24 cellular contexts compared by ENCODE assay signal in genomic region chr2:70469435-70469834, GRCh38.
A peak's percentile ranks its signal among the peaks of the same experiment; 100 is the strongest.
DNase-seq lines count a peak whose midpoint lies in the region; ATAC-seq and TF ChIP-seq lines count a peak whose summit lies in the region.
"Had no signal": no experiment of that assay in that cellular context is flagged by ENCODE, and none has a peak within 500 bp of the region (broad histone marks: within the 10 kb centered on the region; RNA-seq: fewer than 3 reads in every experiment).

No MANE protein-coding gene starts in this region.

- no peaks in the 10 kb centered on the region for H3K27me3 Mint-ChIP-seq in dendritic cell treated with granulocyte-macrophage colony-stimulating factor and Interleukin-4, amounts not matched to agents 40 ng/mL and 50 ng/mL, for 4 days
- no peaks in the 10 kb centered on the region for H3K27me3 Mint-ChIP-seq in natural killer cell treated with Interleukin-12 subunit alpha and Interleukin-12 subunit beta and Interleukin-15 and Interleukin-18, amount 100 ng/mL, for 72 hours
- H3K27me3 Mint-ChIP-seq: activated CD4-positive, alpha-beta T cell treated with anti-CD3 and anti-CD28 coated beads for 36 hours; activated CD8-positive, alpha-beta T cell treated with anti-CD3 and anti-CD28 coated beads for 36 hours; naive thymus-derived CD8-positive, alpha-beta T cell had no signal

- no peak overlapping the region for H3K27ac ChIP-seq in BLaER1
- H3K27ac ChIP-seq: gastrocnemius medialis had no signal

- TF ChIP-seq POLR2A in NB4 (IDR thresholded peaks at IDR 0.05; ENCODE audit: extremely low read depth, insufficient read length), result no peak

- no peak overlapping the region for H3K4me3 Mint-ChIP-seq in dendritic cell treated with granulocyte-macrophage colony-stimulating factor and Interleukin-4, amounts not matched to agents 40 ng/mL and 50 ng/mL, for 4 days
- H3K4me3 Mint-ChIP-seq in natural killer cell treated with Interleukin-12 subunit alpha and Interleukin-12 subunit beta and Interleukin-15 and Interleukin-18, amount 100 ng/mL, for 72 hours, result peak overlapping the region; percentile 2
- H3K4me3 Mint-ChIP-seq: activated CD4-positive, alpha-beta T cell treated with anti-CD3 and anti-CD28 coated beads for 36 hours; activated CD8-positive, alpha-beta T cell treated with anti-CD3 and anti-CD28 coated beads for 36 hours; activated naive CD4-positive, alpha-beta T cell treated with anti-CD3 and anti-CD28 coated beads for 36 hours; naive thymus-derived CD8-positive, alpha-beta T cell had no signal

- peaks cover 66% of the 10 kb centered on the region for H3K4me1 Mint-ChIP-seq in dendritic cell treated with granulocyte-macrophage colony-stimulating factor and Interleukin-4, amounts not matched to agents 40 ng/mL and 50 ng/mL, for 4 days (ENCODE audit: low read depth)
- peaks cover 36 to 56% of the 10 kb centered on the region in 2 donors for H3K4me1 Mint-ChIP-seq in natural killer cell treated with Interleukin-12 subunit alpha and Interleukin-12 subunit beta and Interleukin-15 and Interleukin-18, amount 100 ng/mL, for 72 hours (ENCODE audit: low read depth in 2 of 2)

- H3K27ac Mint-ChIP-seq in dendritic cell treated with granulocyte-macrophage colony-stimulating factor and Interleukin-4, amounts not matched to agents 40 ng/mL and 50 ng/mL, for 4 days, result peak overlapping the region; percentile 73
- peak overlapping the region in 1 of 2 donors; percentile 18 for H3K27ac Mint-ChIP-seq in natural killer cell treated with Interleukin-12 subunit alpha and Interleukin-12 subunit beta and Interleukin-15 and Interleukin-18, amount 100 ng/mL, for 72 hours
- H3K27ac Mint-ChIP-seq: activated CD4-positive, alpha-beta T cell treated with anti-CD3 and anti-CD28 coated beads for 36 hours; activated CD8-positive, alpha-beta T cell treated with anti-CD3 and anti-CD28 coated beads for 36 hours; activated naive CD4-positive, alpha-beta T cell treated with anti-CD3 and anti-CD28 coated beads for 36 hours had no signal

- H4K20me1 ChIP-seq in BLaER1, result no peaks in the 10 kb centered on the region

- H3K36me3 Mint-ChIP-seq in dendritic cell treated with granulocyte-macrophage colony-stimulating factor and Interleukin-4, amounts not matched to agents 40 ng/mL and 50 ng/mL, for 4 days (ENCODE audit: low read depth), result peaks cover 36% of the 10 kb centered on the region
- H3K36me3 Mint-ChIP-seq in natural killer cell treated with Interleukin-12 subunit alpha and Interleukin-12 subunit beta and Interleukin-15 and Interleukin-18, amount 100 ng/mL, for 72 hours, result no peaks in the 10 kb centered on the region
- H3K36me3 Mint-ChIP-seq: naive thymus-derived CD8-positive, alpha-beta T cell had no signal

- H3K36me3 ChIP-seq in BLaER1, result no peaks in the 10 kb centered on the region
- H3K36me3 ChIP-seq: gastrocnemius medialis had no signal

- peak; percentile 12 for DNase-seq in NB4 (ENCODE audit: low read depth)
- no peak for DNase-seq in natural killer cell treated with Interleukin-12 subunit alpha and Interleukin-12 subunit beta and Interleukin-15 and Interleukin-18, amount 100 ng/mL, for 72 hours (ENCODE audit: low spot score)
- DNase-seq in D341Med (ENCODE audit: low spot score), result no peak
- DNase-seq in NCI-H1105 (lab: John Stamatoyannopoulos, UW), result no peak
- DNase-seq in retina, result no peak
- DNase-seq: activated CD4-positive, alpha-beta T cell treated with anti-CD3 and anti-CD28 coated beads for 36 hours; activated CD8-positive, alpha-beta memory T cell treated with anti-CD3 and anti-CD28 coated beads, Interleukin-2, amount 50 U/mL, for 48 hours; activated CD8-positive, alpha-beta T cell treated with anti-CD3 and anti-CD28 coated beads for 36 hours; activated naive CD4-positive, alpha-beta T cell treated with anti-CD3 and anti-CD28 coated beads for 36 hours; dermis blood vessel endothelial cell; DMS53; gastrocnemius medialis; kidney glomerular epithelial cell; naive thymus-derived CD8-positive, alpha-beta T cell; NCI-H1092; NCI-H187 treated with DMSO at 0.1 percent for 48 hours; NCI-H524 treated with DMSO at 0.1 percent for 48 hours; Right ventricle myocardium superior; small intestine; stimulated activated naive CD4-positive, alpha-beta T cell had no signal

- H3K9me3 ChIP-seq in BLaER1, result no peaks in the 10 kb centered on the region
- H3K9me3 ChIP-seq: gastrocnemius medialis had no signal

- intact Hi-C loops in dendritic cell treated with granulocyte-macrophage colony-stimulating factor and Interleukin-4, amounts not matched to agents 40 ng/mL and 50 ng/mL, for 4 days (cut with micrococcal nuclease), result loop anchor here (2.0 kb wide), 1 partner anchor 83 kb away; the partner anchor contains the start of gene TGFA

- no peak overlapping the region for H3K4me3 ChIP-seq in BLaER1
- no peak overlapping the region for H3K4me3 ChIP-seq in NB4 (ENCODE audit: low read depth, low read length)
- H3K4me3 ChIP-seq: gastrocnemius medialis, lung had no signal

- no peak for ATAC-seq in natural killer cell treated with Interleukin-12 subunit alpha and Interleukin-12 subunit beta and Interleukin-15 and Interleukin-18, amount 100 ng/mL, for 72 hours
- ATAC-seq: activated CD4-positive, alpha-beta T cell treated with anti-CD3 and anti-CD28 coated beads for 36 hours; activated CD8-positive, alpha-beta T cell treated with anti-CD3 and anti-CD28 coated beads for 36 hours; gastrocnemius medialis; naive thymus-derived CD8-positive, alpha-beta T cell; Panc1 had no signal

- H3K9ac ChIP-seq in BLaER1, result no peak overlapping the region

- H3K9me3 Mint-ChIP-seq in dendritic cell treated with granulocyte-macrophage colony-stimulating factor and Interleukin-4, amounts not matched to agents 40 ng/mL and 50 ng/mL, for 4 days, result no peaks in the 10 kb centered on the region
- H3K9me3 Mint-ChIP-seq in natural killer cell treated with Interleukin-12 subunit alpha and Interleukin-12 subunit beta and Interleukin-15 and Interleukin-18, amount 100 ng/mL, for 72 hours, result no peaks in the 10 kb centered on the region
- H3K9me3 Mint-ChIP-seq: activated CD8-positive, alpha-beta T cell treated with anti-CD3 and anti-CD28 coated beads for 36 hours; activated naive CD4-positive, alpha-beta T cell treated with anti-CD3 and anti-CD28 coated beads for 36 hours; naive thymus-derived CD8-positive, alpha-beta T cell had no signal

- no peaks in the 10 kb centered on the region for H3K27me3 ChIP-seq in BLaER1
- H3K27me3 ChIP-seq: gastrocnemius medialis had no signal

- H3K4me1 ChIP-seq in BLaER1, result peaks cover 67% of the 10 kb centered on the region
- H3K4me1 ChIP-seq: gastrocnemius medialis had no signal

- H3K4me2 ChIP-seq in BLaER1, result peak overlapping the region; percentile 80

- peak; percentile 15 for TF ChIP-seq CTCF in NB4 (IDR thresholded peaks at IDR 0.05; ENCODE audit: low read depth, low read length)
